ENCODE assay signal across 8 cellular contexts in the genomic region with DNA sequence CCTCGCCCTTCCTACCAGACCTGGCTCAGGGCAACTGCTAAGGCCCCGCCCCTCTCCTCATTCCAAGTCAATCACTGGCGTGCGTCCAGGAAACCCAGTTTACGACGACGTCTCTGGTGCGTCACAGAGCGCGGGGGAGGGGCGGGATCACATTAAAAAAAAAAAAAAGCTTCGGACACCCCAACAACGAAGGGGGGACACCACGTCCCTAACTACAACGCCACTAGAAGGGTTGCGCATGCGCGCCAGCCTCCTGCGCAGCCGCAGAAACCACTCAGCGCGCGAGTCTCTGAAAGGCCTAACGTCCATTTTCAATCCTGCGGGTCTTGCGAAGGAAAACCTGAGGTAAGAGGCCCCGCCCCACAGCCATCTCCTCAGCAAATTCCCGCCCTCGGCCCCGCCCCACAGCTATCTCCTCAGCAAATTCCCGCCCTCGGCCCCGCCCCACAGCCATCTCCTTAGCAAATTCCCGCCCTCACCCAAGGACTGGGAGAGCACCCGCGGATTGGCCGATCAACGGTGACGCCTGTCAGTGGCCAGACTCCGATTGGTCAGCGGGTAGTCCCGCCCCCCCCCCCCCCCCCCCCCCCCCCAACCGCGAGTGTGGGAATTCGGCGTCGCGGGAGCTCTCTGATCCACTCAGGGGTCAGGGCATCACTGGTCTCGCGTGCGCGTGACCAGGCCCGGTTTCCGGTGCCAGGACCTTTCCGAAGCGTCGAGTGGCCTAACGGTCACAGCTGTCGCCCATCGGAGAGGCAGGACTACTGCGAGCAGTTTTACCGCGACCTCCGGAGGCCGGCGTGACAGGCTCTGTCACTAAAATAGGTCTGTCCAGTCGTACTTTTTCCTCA. TPM values are rescaled to one million over a fixed set of nuclear protein-coding genes. Genes with fewer than 3 reads are reported as not detected.
DNase-seq lines count a peak whose midpoint lies in the region; ATAC-seq, FAIRE-seq and TF ChIP-seq lines count a peak whose summit lies in the region.

A gene with protein sequence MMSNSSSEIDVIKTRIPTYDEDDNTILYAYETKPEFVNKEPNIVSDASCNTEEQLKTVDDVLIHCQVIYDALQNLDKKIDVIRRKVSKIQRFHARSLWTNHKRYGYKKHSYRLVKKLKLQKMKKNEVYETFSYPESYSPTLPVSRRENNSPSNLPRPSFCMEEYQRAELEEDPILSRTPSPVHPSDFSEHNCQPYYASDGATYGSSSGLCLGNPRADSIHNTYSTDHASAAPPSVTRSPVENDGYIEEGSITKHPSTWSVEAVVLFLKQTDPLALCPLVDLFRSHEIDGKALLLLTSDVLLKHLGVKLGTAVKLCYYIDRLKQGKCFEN (plus strand): TSS at position 638 of the 851 bp plus-strand sequence. CDS start 6,694 bp downstream, outside the sequence.

- H3K27me3 ChIP-seq in BE2C (no peaks in the 10 kb centered on the region), fibroblast of lung (ENCODE audit: control insufficient read depth, insufficient read depth, low read length) (no peaks in the 10 kb centered on the region)

- TF ChIP-seq CTCF in BE2C (IDR thresholded peaks at IDR 0.05; ENCODE audit: low read depth, low read length) (no peak), fibroblast of lung (conservative IDR thresholded peaks at IDR 0.05 in 1 of 2, IDR thresholded peaks at IDR 0.05 in 1 of 2; ENCODE audit: low read depth in 1 of 2, low read length in 2 of 2) (no peak)

- H4K20me1 ChIP-seq in fibroblast of lung (ENCODE audit: control insufficient read depth, extremely low read depth, insufficient read depth, low read length): no peaks in the 10 kb centered on the region

- peak within 1 kb of the TSS; percentile 70 for H3K4me3 Mint-ChIP-seq in activated T-helper 2 cell treated with anti-CD3 and anti-CD28 coated beads, Interferon-gamma antibody, Interleukin-2, Interleukin-4, amounts not matched to agents 10 μg/mL and 5 μg/mL and 100 μg/mL, durations not matched to agents 14 hours and 24 hours and 36 hours (ENCODE audit: low read depth)

- no peak for FAIRE-seq in HTR-8/SVneo (lab: Jason Lieb, UNC)

- intact Hi-C loops in activated T-helper 2 cell treated with anti-CD3 and anti-CD28 coated beads, Interferon-gamma antibody, Interleukin-2, Interleukin-4, amounts not matched to agents 10 μg/mL and 5 μg/mL and 100 μg/mL, durations not matched to agents 14 hours and 24 hours and 36 hours (cut with micrococcal nuclease): loop anchor here (5.0 kb wide), 1 partner anchor 1605 kb away; a partner anchor contains a TSS

- peaks cover 27% of the 10 kb centered on the region for H3K79me2 ChIP-seq in fibroblast of lung (ENCODE audit: control insufficient read depth, insufficient read depth, low read length)

- peak within 1 kb of the TSS; percentile 46 for H3K27ac Mint-ChIP-seq in activated T-helper 2 cell treated with anti-CD3 and anti-CD28 coated beads, Interferon-gamma antibody, Interleukin-2, Interleukin-4, amounts not matched to agents 10 μg/mL and 5 μg/mL and 100 μg/mL, durations not matched to agents 14 hours and 24 hours and 36 hours

- no peaks in the 10 kb centered on the region for H3K9me3 Mint-ChIP-seq in activated T-helper 2 cell treated with anti-CD3 and anti-CD28 coated beads, Interferon-gamma antibody, Interleukin-2, Interleukin-4, amounts not matched to agents 10 μg/mL and 5 μg/mL and 100 μg/mL, durations not matched to agents 14 hours and 24 hours and 36 hours

- DNase-seq in BE2C: peak; percentile 97
- peak; percentile 61 for DNase-seq in HTR-8/SVneo (ENCODE audit: insufficient read length, low spot score)
- DNase-seq in activated T-helper 2 cell treated with anti-CD3 and anti-CD28 coated beads, Interferon-gamma antibody, Interleukin-2, Interleukin-4, amounts not matched to agents 10 μg/mL and 5 μg/mL and 100 μg/mL, durations not matched to agents 14 hours and 24 hours and 36 hours (ENCODE audit: low spot score): peak; percentile 77
- peak; percentile 95 to 98 for DNase-seq in fibroblast of lung (ENCODE audit: low read depth in 2 of 2)
- peak; percentile 94 for DNase-seq in myocyte (ENCODE audit: low read depth)
- peak; percentile 53 to 62 for DNase-seq in stimulated activated CD8-positive, alpha-beta memory T cell treated with anti-CD3 and anti-CD28 coated beads, Interleukin-7, amount 100 ng/mL, for 1 hour (ENCODE audit: low read depth in 2 of 2)

- peaks cover 38% of the 10 kb centered on the region for H3K27me3 Mint-ChIP-seq in activated T-helper 2 cell treated with anti-CD3 and anti-CD28 coated beads, Interferon-gamma antibody, Interleukin-2, Interleukin-4, amounts not matched to agents 10 μg/mL and 5 μg/mL and 100 μg/mL, durations not matched to agents 14 hours and 24 hours and 36 hours (ENCODE audit: low read depth)

- peak within 1 kb of the TSS; percentile 58 for H3K4me2 ChIP-seq in fibroblast of lung (ENCODE audit: extremely low read depth, insufficient read depth, low read length)

- ATAC-seq in GM19467 (IDR thresholded peaks at IDR 0.05; ENCODE audit: unreplicated experiment): peak; percentile 51

- peak within 1 kb of the TSS; percentile 94 for H3K9ac ChIP-seq in fibroblast of lung (ENCODE audit: insufficient read depth, low read length)

- H2AFZ ChIP-seq in fibroblast of lung (ENCODE audit: low read length): peak within 1 kb of the TSS; percentile 35

- peaks cover 19% of the 10 kb centered on the region for H3K4me1 Mint-ChIP-seq in activated T-helper 2 cell treated with anti-CD3 and anti-CD28 coated beads, Interferon-gamma antibody, Interleukin-2, Interleukin-4, amounts not matched to agents 10 μg/mL and 5 μg/mL and 100 μg/mL, durations not matched to agents 14 hours and 24 hours and 36 hours (ENCODE audit: low read depth)

- no peaks in the 10 kb centered on the region for H3K9me3 ChIP-seq in BE2C
- H3K9me3 ChIP-seq in fibroblast of lung (ENCODE audit: control insufficient read depth, insufficient read depth, low read depth, low read length): no peaks in the 10 kb centered on the region

- H3K4me3 ChIP-seq in BE2C (ENCODE audit: low read depth, low read length): peak within 1 kb of the TSS; percentile 61
- H3K4me3 ChIP-seq in fibroblast of lung (replicated peaks in 1 of 4; ENCODE audit: control extremely low read depth in 1 of 4, insufficient read depth in 1 of 4, low read depth in 3 of 4, low read length in 4 of 4): peak within 1 kb of the TSS; percentile 69 to 84 (median 78)

- no peaks in the 10 kb centered on the region for H3K4me1 ChIP-seq in BE2C
- no peaks in the 10 kb centered on the region for H3K4me1 ChIP-seq in fibroblast of lung (ENCODE audit: control insufficient read depth, extremely low read depth, insufficient read depth, low read length)

- H3K36me3 ChIP-seq in BE2C: no peaks in the 10 kb centered on the region
- H3K36me3 ChIP-seq in fibroblast of lung (ENCODE audit: control insufficient read depth, insufficient read depth, low read length): no peaks in the 10 kb centered on the region

- H3K27ac ChIP-seq in fibroblast of lung (ENCODE audit: insufficient read depth, low read length): peak within 1 kb of the TSS; percentile 96

- H3K36me3 Mint-ChIP-seq in activated T-helper 2 cell treated with anti-CD3 and anti-CD28 coated beads, Interferon-gamma antibody, Interleukin-2, Interleukin-4, amounts not matched to agents 10 μg/mL and 5 μg/mL and 100 μg/mL, durations not matched to agents 14 hours and 24 hours and 36 hours (ENCODE audit: low read depth): no peaks in the 10 kb centered on the region

TF ChIP-seq in PFSK-1, 5 proteins besides CTCF, POLR2A, EP300 and RAD21:
- 0 out of 2 replicates have a peak, but pooled peaks have one; percentile 24 for TF ChIP-seq POLR2AphosphoS5 (IDR thresholded peaks at IDR 0.05; ENCODE audit: low read depth, low read length)
- no peak for TF ChIP-seq SIN3A (IDR thresholded peaks at IDR 0.05; ENCODE audit: borderline replicate concordance, insufficient read depth, low read length)
- TF ChIP-seq FOXP2 (optimal IDR thresholded peaks at IDR 0.05; ENCODE audit: borderline replicate concordance, extremely low read depth, extremely low read length, insufficient read depth): no peak

RNA-seq across cellular contexts. Expression of the gene that starts here (rescaled TPM):
- 2.3 TPM for polyA plus RNA-seq in BE2C (2012; ENCODE audit: insufficient read depth, insufficient read length, low read depth)
- 17.8 TPM for polyA plus RNA-seq in PFSK-1 (2012; ENCODE audit: insufficient read length, low read depth)
- total RNA-seq in activated T-helper 2 cell treated with anti-CD3 and anti-CD28 coated beads, Interferon-gamma antibody, Interleukin-2, Interleukin-4, amounts not matched to agents 10 μg/mL and 5 μg/mL and 100 μg/mL, durations not matched to agents 14 hours and 24 hours and 36 hours: 0.78 and 0.83 TPM in 2 replicates
- total RNA-seq in fibroblast of lung (7.7 and 11.4 TPM in 2 replicates), myocyte (7.2 and 11.2 TPM in 2 replicates)
- polyA plus RNA-seq in fibroblast of lung: 19.5 and 22.7 TPM in 2 replicates
- polyA plus RNA-seq in fibroblast of lung (2012): 8.6 and 9.1 TPM in 2 replicates
- polyA minus RNA-seq in fibroblast of lung (ENCODE audit: low replicate concordance): 3.0 and 7.6 TPM in 2 replicates
- polyA plus RNA-seq in myocyte (2012): 4.2 TPM

Comparison
In these comparisons a context has a peak if more than half of its experiments do, and no peak if none do; other contexts are left out.
1. Peak in every context shown above with its lines: DNase-seq, ATAC-seq, H3K4me3 ChIP-seq and H3K27ac ChIP-seq.
2. Peak in DNase-seq in activated T-helper 2 cell treated with anti-CD3 and anti-CD28 coated beads, Interferon-gamma antibody, Interleukin-2, Interleukin-4, amounts not matched to agents 10 μg/mL and 5 μg/mL and 100 μg/mL, durations not matched to agents 14 hours and 24 hours and 36 hours; RNA of the gene not detected or under 1 TPM.